8 cellular contexts compared by ENCODE assay signal in genomic region chr17:16652847-16653366, GRCh38. TPM values are rescaled to one million over a fixed set of nuclear protein-coding genes. Genes with fewer than 3 reads are reported as not detected.
DNase-seq lines count a peak whose midpoint lies in the region; ATAC-seq and TF ChIP-seq lines count a peak whose summit lies in the region.

No MANE protein-coding gene starts in this region.

- peaks cover 4% of the 10 kb centered on the region for H3K9me3 Mint-ChIP-seq in Calu3 (ENCODE audit: low read depth, unreplicated experiment)
- no peaks in the 10 kb centered on the region for H3K9me3 Mint-ChIP-seq in stimulated activated naive CD8-positive, alpha-beta T cell treated with anti-CD3 and anti-CD28 coated beads, Interleukin-15, amount 100 ng/mL, for 72 hours

- TF ChIP-seq POLR2A in adrenal gland (IDR thresholded peaks at IDR 0.05), result no peak

- CTCF ChIA-PET in Calu3 (lab: Charles Lee), result interaction anchor here (1.3 kb wide), 1 partner anchor 369 kb away, joined by 3 read pairs; no protein-coding TSS in a partner anchor

- intact Hi-C loops in Calu3 (cut with micrococcal nuclease; ENCODE audit: unreplicated experiment), result no loop called here
- intact Hi-C loops in adrenal gland (cut with DNase I), result no loop called here

- H3K4me3 ChIP-seq in adrenal gland, result peak overlapping the region; percentile 30 to 89 (median 72)
- peak overlapping the region; percentile 78 for H3K4me3 ChIP-seq in iPS-18c (ENCODE audit: insufficient read depth, low read depth, low read length)

- H3K4me1 Mint-ChIP-seq in Calu3 (ENCODE audit: low read depth, unreplicated experiment), result peaks cover 12% of the 10 kb centered on the region
- peaks cover 16% of the 10 kb centered on the region for H3K4me1 Mint-ChIP-seq in stimulated activated naive CD8-positive, alpha-beta T cell treated with anti-CD3 and anti-CD28 coated beads, Interleukin-15, amount 100 ng/mL, for 72 hours

- peak; percentile 18 for ATAC-seq in HG03354 (IDR thresholded peaks at IDR 0.05; ENCODE audit: poor library complexity, severe bottlenecking, unreplicated experiment)
- no peak for ATAC-seq in stimulated activated naive CD8-positive, alpha-beta T cell treated with anti-CD3 and anti-CD28 coated beads, Interleukin-15, amount 100 ng/mL, for 72 hours
- ATAC-seq in GM19397 (IDR thresholded peaks at IDR 0.05; ENCODE audit: unreplicated experiment), result no peak

- peak overlapping the region; percentile 67 to 92 (median 87) for H3K27ac ChIP-seq in adrenal gland

- H3K36me3 ChIP-seq in adrenal gland (replicated peaks in 1 of 2), result no peaks in the 10 kb centered on the region

- WGBS in adrenal gland, 4 donors, result 7 to 10% (median 8%) methylated on average over 7 to 8 of the region's 8 CpGs

- BruUV-seq in Calu3 (replicated peaks; lab: Mats Ljungman, UMichigan), result TSS peak; percentile 60

- H3K27ac Mint-ChIP-seq in Calu3 (ENCODE audit: unreplicated experiment), result peak overlapping the region; percentile 81
- peak overlapping the region; percentile 44 to 97 for H3K27ac Mint-ChIP-seq in stimulated activated naive CD8-positive, alpha-beta T cell treated with anti-CD3 and anti-CD28 coated beads, Interleukin-15, amount 100 ng/mL, for 72 hours

- H3K9me3 ChIP-seq in adrenal gland (replicated peaks in 1 of 3) (no peaks in the 10 kb centered on the region), iPS-18c (ENCODE audit: control insufficient read depth, insufficient read depth, low read length) (peaks cover 2% of the 10 kb centered on the region)

- peaks cover 7% of the 10 kb centered on the region for H3K36me3 Mint-ChIP-seq in Calu3 (ENCODE audit: insufficient read depth, unreplicated experiment)

- peak overlapping the region; percentile 91 for H3K4me3 Mint-ChIP-seq in Calu3 (ENCODE audit: low read depth, unreplicated experiment)
- peak overlapping the region; percentile 93 to 96 for H3K4me3 Mint-ChIP-seq in stimulated activated naive CD8-positive, alpha-beta T cell treated with anti-CD3 and anti-CD28 coated beads, Interleukin-15, amount 100 ng/mL, for 72 hours

- DNase-seq in Calu3 (no peak), adrenal gland (no peak), D341Med (ENCODE audit: low spot score) (no peak)
- no peak for DNase-seq in stimulated activated naive CD8-positive, alpha-beta T cell treated with anti-CD3 and anti-CD28 coated beads, Interleukin-15, amount 100 ng/mL, for 72 hours
- DNase-seq in activated CD8-positive, alpha-beta memory T cell treated with anti-CD3 and anti-CD28 coated beads for 24 hours, result no peak

- H3K4me1 ChIP-seq in adrenal gland (replicated peaks in 1 of 2), result peaks cover 0 to 11% of the 10 kb centered on the region in 2 donors

- TF ChIP-seq CTCF in Calu3 (IDR thresholded peaks at IDR 0.05; ENCODE audit: unreplicated experiment) (no peak), adrenal gland (IDR thresholded peaks at IDR 0.05) (no peak)

- no peaks in the 10 kb centered on the region for H3K27me3 Mint-ChIP-seq in Calu3 (ENCODE audit: unreplicated experiment)
- H3K27me3 Mint-ChIP-seq in stimulated activated naive CD8-positive, alpha-beta T cell treated with anti-CD3 and anti-CD28 coated beads, Interleukin-15, amount 100 ng/mL, for 72 hours, result peaks cover 3% of the 10 kb centered on the region

- no peaks in the 10 kb centered on the region for H3K27me3 ChIP-seq in adrenal gland

RNA-seq across cellular contexts. Expression of gene ZNF624, which starts 0.7 kb away (rescaled TPM):
- total RNA-seq in Calu3 (2022) (2.3 and 3.3 TPM in 2 replicates), adrenal gland (1 to 10 TPM; 1.6 to 9.2 (median 3.8) TPM)
- polyA plus RNA-seq in adrenal gland, result 1 to 10 TPM in 1 of 3 donors, under 1 TPM in 2; 0.88 to 3.9 (median 0.94) TPM

RNA-seq across cellular contexts. Expression of gene CCDC144A, which starts 37.1 kb away (rescaled TPM):
- 15.9 and 16.8 TPM in 2 replicates for total RNA-seq in Calu3 (2022)
- total RNA-seq in adrenal gland, result 10 to 100 TPM in 1 of 8 donors, 1 to 10 TPM in 4, under 1 TPM in 3; 0.06 to 12.3 (median 3.5) TPM
- polyA plus RNA-seq in adrenal gland, result 1 to 10 TPM in 1 of 3 donors, under 1 TPM in 2; 0.10 to 1.8 (median 0.26) TPM
